In genomic region chr12:109946913-109947312, GRCh38 we compare ENCODE assay signal across 12 cellular contexts. TPM values are rescaled to one million over a fixed set of nuclear protein-coding genes. Genes with fewer than 3 reads are reported as not detected.
DNase-seq lines count a peak whose midpoint lies in the region; ATAC-seq and TF ChIP-seq lines count a peak whose summit lies in the region.
"Had no signal": no experiment of that assay in that cellular context is flagged by ENCODE, and none has a peak within 500 bp of the region (broad histone marks: within the 10 kb centered on the region; RNA-seq: fewer than 3 reads in every experiment).

No MANE protein-coding gene starts in this region.

- ATAC-seq in stimulated activated naive CD8-positive, alpha-beta T cell treated with anti-CD3 and anti-CD28 coated beads, Interleukin-15, Interleukin-2, amounts not matched to agents 100 U/mL and 50 U/mL, for 24 hours: no peak
- ATAC-seq in natural killer cell: no peak
- ATAC-seq in aorta (ENCODE audit: low FRiP score): peak; percentile 19
- ATAC-seq in GM18511 (IDR thresholded peaks at IDR 0.05; ENCODE audit: unreplicated experiment): no peak

- H3K9me3 Mint-ChIP-seq in stimulated activated naive CD8-positive, alpha-beta T cell treated with anti-CD3 and anti-CD28 coated beads, Interleukin-15, Interleukin-2, amounts not matched to agents 100 ng/mL and 50 ng/mL, for 24 hours: no peaks in the 10 kb centered on the region
- no peaks in the 10 kb centered on the region for H3K9me3 Mint-ChIP-seq in natural killer cell
- H3K9me3 Mint-ChIP-seq: activated T-cell treated with anti-CD3 and anti-CD28 coated beads, Interleukin-2, amount 50 U/mL, for 4 hours had no signal

- H3K9ac ChIP-seq in duodenal mucosa (ENCODE audit: low read depth in 1 of 2, low read length in 2 of 2): no peak overlapping the region
- H3K9ac ChIP-seq: KMS-11 had no signal

- H3K27ac ChIP-seq in duodenal mucosa (ENCODE audit: low read depth, low read length) (peak overlapping the region; percentile 39), aorta (ENCODE audit: low read depth in 1 of 2, low read length in 2 of 2) (no peak overlapping the region)
- H3K27ac ChIP-seq: KMS-11 had no signal

- H3K4me1 Mint-ChIP-seq in stimulated activated naive CD8-positive, alpha-beta T cell treated with anti-CD3 and anti-CD28 coated beads, Interleukin-15, Interleukin-2, amounts not matched to agents 100 ng/mL and 50 ng/mL, for 24 hours (ENCODE audit: low read depth): peaks cover 22% of the 10 kb centered on the region
- peaks cover 31 to 32% of the 10 kb centered on the region in 2 donors for H3K4me1 Mint-ChIP-seq in natural killer cell

- H3K36me3 ChIP-seq in duodenal mucosa (ENCODE audit: control insufficient read depth in 1 of 2, insufficient read depth in 2 of 2, low read length in 2 of 2): peaks cover 26 to 54% of the 10 kb centered on the region in 2 donors
- peaks cover 0 to 4% of the 10 kb centered on the region in 2 donors for H3K36me3 ChIP-seq in aorta (ENCODE audit: control insufficient read depth in 1 of 2, insufficient read depth in 2 of 2, low read length in 1 of 2)

- no peak for DNase-seq in stimulated activated naive CD8-positive, alpha-beta T cell treated with anti-CD3 and anti-CD28 coated beads, Interleukin-15, Interleukin-2, amounts not matched to agents 100 U/mL and 50 U/mL, for 24 hours
- DNase-seq in natural killer cell: no peak
- DNase-seq in aorta: no peak
- DNase-seq in EL: no peak
- no peak for DNase-seq in GM20000 (ENCODE audit: low spot score)
- DNase-seq: activated T-cell treated with anti-CD3 and anti-CD28 coated beads, Interleukin-2, amount 50 U/mL, for 4 hours; NCI-H446; trophoblast cell had no signal

- no peak overlapping the region for H3K4me3 ChIP-seq in duodenal mucosa (ENCODE audit: low read depth in 1 of 2, low read length in 2 of 2)
- no peak overlapping the region for H3K4me3 ChIP-seq in aorta (ENCODE audit: low read length in 2 of 2)

- peaks cover 74% of the 10 kb centered on the region for H3K36me3 Mint-ChIP-seq in stimulated activated naive CD8-positive, alpha-beta T cell treated with anti-CD3 and anti-CD28 coated beads, Interleukin-15, Interleukin-2, amounts not matched to agents 100 ng/mL and 50 ng/mL, for 24 hours (ENCODE audit: low read depth)
- peaks cover 50% of the 10 kb centered on the region for H3K36me3 Mint-ChIP-seq in natural killer cell

- no peak for TF ChIP-seq CTCF in natural killer cell (IDR thresholded peaks at IDR 0.05)
- TF ChIP-seq CTCF in GM20000 (IDR thresholded peaks at IDR 0.05; ENCODE audit: extremely low read depth, missing control alignments): no peak

- peak overlapping the region; percentile 10 for H3K27ac Mint-ChIP-seq in stimulated activated naive CD8-positive, alpha-beta T cell treated with anti-CD3 and anti-CD28 coated beads, Interleukin-15, Interleukin-2, amounts not matched to agents 100 ng/mL and 50 ng/mL, for 24 hours
- H3K27ac Mint-ChIP-seq in natural killer cell: peak overlapping the region; percentile 76 to 80

- 88 to 92% methylated on average over 9 of the region's 9 CpGs for WGBS in aorta, 2 donors

- H3K4me3 Mint-ChIP-seq in stimulated activated naive CD8-positive, alpha-beta T cell treated with anti-CD3 and anti-CD28 coated beads, Interleukin-15, Interleukin-2, amounts not matched to agents 100 ng/mL and 50 ng/mL, for 24 hours: no peak overlapping the region
- no peak overlapping the region for H3K4me3 Mint-ChIP-seq in natural killer cell
- H3K4me3 Mint-ChIP-seq: activated T-cell treated with anti-CD3 and anti-CD28 coated beads, Interleukin-2, amount 50 U/mL, for 4 hours had no signal

- H3K27me3 Mint-ChIP-seq in stimulated activated naive CD8-positive, alpha-beta T cell treated with anti-CD3 and anti-CD28 coated beads, Interleukin-15, Interleukin-2, amounts not matched to agents 100 ng/mL and 50 ng/mL, for 24 hours: no peaks in the 10 kb centered on the region
- H3K27me3 Mint-ChIP-seq in natural killer cell (ENCODE audit: low read depth in 2 of 2): no peaks in the 10 kb centered on the region

- H3K27me3 ChIP-seq in duodenal mucosa (ENCODE audit: control insufficient read depth in 1 of 2, insufficient read depth in 2 of 2, low read length in 2 of 2): no peaks in the 10 kb centered on the region
- no peaks in the 10 kb centered on the region for H3K27me3 ChIP-seq in aorta (ENCODE audit: control insufficient read depth in 1 of 2, insufficient read depth in 2 of 2, low read length in 1 of 2)

- intact Hi-C loops in natural killer cell (cut with micrococcal nuclease) (no loop called here), aorta (cut with DNase I) (no loop called here)

- H3K4me1 ChIP-seq in duodenal mucosa (ENCODE audit: control insufficient read depth in 1 of 2, insufficient read depth in 2 of 2, low read length in 2 of 2) (peaks cover 15 to 35% of the 10 kb centered on the region in 2 donors), aorta (ENCODE audit: control insufficient read depth in 1 of 2, insufficient read depth in 2 of 2, low read length in 2 of 2) (peaks cover 0 to 2% of the 10 kb centered on the region in 2 donors)

- H3K9me3 ChIP-seq in duodenal mucosa (ENCODE audit: control insufficient read depth in 1 of 2, low read length in 2 of 2) (no peaks in the 10 kb centered on the region), aorta (ENCODE audit: control insufficient read depth, low read length) (no peaks in the 10 kb centered on the region)

RNA-seq across cellular contexts. Expression of gene TCHP, which starts 46.8 kb away (rescaled TPM):
- total RNA-seq in natural killer cell (10 to 100 TPM; 33.7 to 42.5 (median 38.7) TPM), aorta (10 to 100 TPM in 1 of 2 donors, 1 to 10 TPM in 1; 9.8 to 21.1 TPM)
- polyA plus RNA-seq in aorta: 10 to 100 TPM in 1 of 2 donors, 1 to 10 TPM in 1; 4.3 to 14.6 TPM

RNA-seq across cellular contexts. Expression of gene GIT2, which starts 49.3 kb away (rescaled TPM):
- total RNA-seq in natural killer cell (100 to 1,000 TPM in 2 of 3 donors, 10 to 100 TPM in 1; 98.8 to 118 (median 117) TPM), aorta (10 to 100 TPM; 54.3 to 78.0 TPM)
- 10 to 100 TPM in 1 of 2 donors, 1 to 10 TPM in 1; 9.3 to 24.8 TPM for polyA plus RNA-seq in aorta

RNA-seq across cellular contexts. Expression of gene ANKRD13A, which starts 52.3 kb away (rescaled TPM):
- total RNA-seq in natural killer cell (10 to 100 TPM; 74.9 to 93.6 (median 90.7) TPM), aorta (10 to 100 TPM; 50.0 to 61.9 TPM)
- polyA plus RNA-seq in aorta: 10 to 100 TPM; 16.5 to 24.7 TPM
